In the genomic region with DNA sequence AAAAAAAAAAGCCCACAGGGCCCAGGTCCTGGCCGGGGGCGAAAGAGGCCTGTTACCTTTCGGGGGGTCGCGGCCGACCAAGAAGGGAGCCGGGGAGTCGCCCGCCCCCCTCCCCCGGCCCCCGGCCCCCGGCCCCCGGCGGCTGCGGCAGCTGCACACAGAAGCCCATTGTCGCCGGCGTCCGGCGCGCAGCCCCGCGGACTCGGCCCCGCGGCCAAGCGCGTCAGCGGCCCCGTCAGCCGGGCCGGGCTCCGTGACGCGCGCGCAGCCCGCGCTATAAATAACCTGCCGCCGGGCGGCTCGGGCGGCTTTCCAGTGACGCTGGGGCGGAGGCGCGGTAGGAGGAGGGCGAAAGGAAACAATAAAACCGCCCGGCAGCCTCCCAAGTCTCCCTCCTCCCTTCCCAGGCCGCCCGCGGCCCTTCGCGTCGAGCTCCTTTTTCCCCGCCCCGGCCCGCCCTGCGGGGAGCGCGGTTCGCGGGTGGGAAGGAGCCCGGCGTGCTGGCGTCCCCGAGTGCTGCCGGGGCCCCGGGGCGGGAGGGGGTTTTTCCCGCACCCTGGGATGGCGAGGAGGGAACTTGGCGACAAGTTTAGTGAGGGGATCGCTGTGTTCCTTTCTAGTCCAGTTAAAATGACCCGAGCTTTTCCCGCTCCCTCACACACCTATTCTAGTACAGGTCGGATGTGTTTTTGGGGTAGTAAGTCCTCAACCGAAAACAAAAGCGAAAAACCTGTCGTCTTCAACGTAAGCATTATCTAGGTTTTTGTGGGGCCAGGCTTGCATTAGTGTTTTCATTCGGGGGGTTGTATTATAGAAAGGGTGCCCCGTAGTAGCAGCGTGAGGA, we compare ENCODE assay signal across 8 cellular contexts. TPM values are rescaled to one million over a fixed set of nuclear protein-coding genes. Genes with fewer than 3 reads are reported as not detected.
DNase-seq lines count a peak whose midpoint lies in the region; ATAC-seq, FAIRE-seq and TF ChIP-seq lines count a peak whose summit lies in the region.

No MANE protein-coding gene starts in this region.

- no peaks in the 10 kb centered on the region for H3K36me3 Mint-ChIP-seq in T-helper 17 cell (ENCODE audit: low read depth)

- no peak for TF ChIP-seq CTCF in GM13976 (IDR thresholded peaks at IDR 0.05; ENCODE audit: borderline replicate concordance, control extremely low read depth, extremely low read depth, insufficient read depth, missing control alignments)

- in situ Hi-C loops in GM13976 (cut with MboI; ENCODE audit: low sequenced_read_pairs, unreplicated experiment), result loop anchor here (10.0 kb wide), 1 partner anchor 242 kb away; no protein-coding TSS in a partner anchor

- intact Hi-C loops in right cardiac atrium (cut with DNase I), result no loop called here

- DNase-seq in GM13976 (ENCODE audit: low spot score), result peak; percentile 89
- DNase-seq in NCI-H1105 treated with DMSO at 0.1 percent for 48 hours (lab: John Stamatoyannopoulos, UW), result peak; percentile 71
- peak; percentile 84 to 87 (median 86) for DNase-seq in T-helper 17 cell
- DNase-seq in right cardiac atrium, result peak; percentile 97 to 98 (median 98)
- DNase-seq in putamen (ENCODE audit: low spot score), result peak; percentile 94
- DNase-seq in urothelium cell line (ENCODE audit: low spot score), result peak; percentile 91

- H3K4me3 Mint-ChIP-seq in T-helper 17 cell, result peak overlapping the region; percentile 96

- H3K4me1 Mint-ChIP-seq in T-helper 17 cell, result peaks cover 12% of the 10 kb centered on the region

- peak overlapping the region; percentile 95 for H3K27ac Mint-ChIP-seq in T-helper 17 cell

- H3K27ac ChIP-seq in angular gyrus (ENCODE audit: low read depth, low read length), result peak overlapping the region; percentile 98
- peak overlapping the region; percentile 100 for H3K27ac ChIP-seq in right cardiac atrium (ENCODE audit: low read length)

- peak overlapping the region; percentile 94 for H3K4me3 ChIP-seq in right cardiac atrium (ENCODE audit: low read length)

- H3K27me3 Mint-ChIP-seq in T-helper 17 cell, result no peaks in the 10 kb centered on the region

- no peaks in the 10 kb centered on the region for H3K27me3 ChIP-seq in right cardiac atrium (ENCODE audit: control insufficient read depth, insufficient read depth)

- no peak for FAIRE-seq in urothelium cell line (lab: Jason Lieb, UNC)

- peak; percentile 60 for ATAC-seq in HG02759 (IDR thresholded peaks at IDR 0.05; ENCODE audit: unreplicated experiment)
- peak; percentile 75 for ATAC-seq in T-helper 17 cell
- ATAC-seq in right cardiac atrium, result peak; percentile 93 to 94

- H3K4me1 ChIP-seq in right cardiac atrium (ENCODE audit: control insufficient read depth, insufficient read depth, low read length), result no peaks in the 10 kb centered on the region

- 1% methylated on average over 86 of the region's 86 CpGs for WGBS in right cardiac atrium

- H3K9me3 ChIP-seq in T-helper 17 cell (ENCODE audit: control insufficient read depth, low read length, poor library complexity, severe bottlenecking), result no peaks in the 10 kb centered on the region
- no peaks in the 10 kb centered on the region for H3K9me3 ChIP-seq in right cardiac atrium (ENCODE audit: control insufficient read depth, low read length)

RNA-seq across cellular contexts. Expression of a gene that starts 10.0 kb away (rescaled TPM):
- total RNA-seq in T-helper 17 cell, result 100 to 1,000 TPM; 213 to 250 TPM
- 10 to 100 TPM in 1 of 4 donors, 1 to 10 TPM in 3; 3.2 to 14.5 (median 6.1) TPM for total RNA-seq in right cardiac atrium
- 22.7 TPM for polyA plus RNA-seq in right cardiac atrium

Comparison
In these comparisons a context has a peak if more than half of its experiments do, and no peak if none do; other contexts are left out.
1. Peak in every context shown above with its lines: DNase-seq, ATAC-seq, H3K4me3 ChIP-seq and H3K27ac ChIP-seq.
2. RNA of a gene that starts 10.0 kb away (total RNA-seq): 213 to 250 TPM in T-helper 17 cell; 3.2 to 14.5 TPM in right cardiac atrium; every median in the first group is over 10 times any median in the second.